ENCODE assay signal across 8 cellular contexts in the genomic region with DNA sequence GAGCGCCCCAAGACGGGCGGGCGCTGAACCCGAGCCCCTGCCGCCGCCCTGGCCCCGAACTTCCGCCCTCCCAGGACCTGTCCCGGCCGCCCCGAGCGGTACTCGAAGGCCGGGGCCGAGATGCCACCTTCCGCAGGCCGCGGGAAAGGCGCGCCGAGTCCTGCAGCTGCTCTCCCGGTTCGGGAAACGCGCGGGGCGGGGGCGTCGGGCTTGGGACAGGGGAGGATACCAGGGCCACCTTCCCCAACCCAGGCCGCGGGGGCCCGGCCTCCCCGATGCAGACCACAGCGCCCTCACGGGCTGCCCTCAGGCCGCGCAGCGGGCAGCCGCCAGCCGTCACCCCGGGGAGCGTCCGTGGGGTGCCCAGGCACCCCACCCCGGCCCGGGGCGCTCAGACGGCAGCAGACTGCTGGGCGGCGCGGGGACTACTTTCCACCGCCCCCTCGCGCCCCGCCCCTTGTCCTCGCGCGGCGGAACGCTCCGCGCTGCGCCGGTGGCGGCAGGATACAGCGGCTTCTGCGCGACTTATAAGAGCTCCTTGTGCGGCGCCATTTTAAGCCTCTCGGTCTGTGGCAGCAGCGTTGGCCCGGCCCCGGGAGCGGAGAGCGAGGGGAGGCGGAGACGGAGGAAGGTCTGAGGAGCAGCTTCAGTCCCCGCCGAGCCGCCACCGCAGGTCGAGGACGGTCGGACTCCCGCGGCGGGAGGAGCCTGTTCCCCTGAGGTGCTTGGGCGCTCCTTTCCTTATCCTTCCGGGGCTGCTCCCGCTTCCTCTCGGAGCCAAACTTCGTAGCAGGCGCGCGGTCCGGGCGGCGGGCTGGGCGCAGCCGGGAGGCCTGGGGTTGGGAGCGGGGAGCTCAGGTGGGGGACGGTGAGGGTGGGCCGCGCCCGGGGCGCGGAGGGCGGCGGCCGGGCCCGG. TPM values are rescaled to one million over a fixed set of nuclear protein-coding genes. Genes with fewer than 3 reads are reported as not detected.
DNase-seq lines count a peak whose midpoint lies in the region; ATAC-seq and TF ChIP-seq lines count a peak whose summit lies in the region.

A gene (plus strand): TSS at position 556 of the 916 bp plus-strand sequence. CDS start 24,564 bp downstream, outside the sequence.

- in situ Hi-C loops in mammary epithelial cell (cut with MboI; ENCODE audit: low sequenced_read_pairs in 2 of 2), result no loop called here

- H3K4me3 ChIP-seq in WERI-Rb-1 (ENCODE audit: low read depth, low read length) (peak within 1 kb of the TSS; percentile 96), mammary epithelial cell (replicated peaks in 1 of 3; ENCODE audit: insufficient read depth in 1 of 3, low read depth in 2 of 3, low read length in 3 of 3) (peak within 1 kb of the TSS; percentile 97 to 100 (median 100)), smooth muscle cell (peak within 1 kb of the TSS; percentile 99)

- peaks cover 23% of the 10 kb centered on the region for H4K20me1 ChIP-seq in mammary epithelial cell (ENCODE audit: insufficient read depth, low read length)
- H4K20me1 ChIP-seq in smooth muscle cell (ENCODE audit: low read depth), result peaks cover 43% of the 10 kb centered on the region

- peak within 1 kb of the TSS; percentile 93 for H2AFZ ChIP-seq in mammary epithelial cell (ENCODE audit: low read depth, low read length)
- peak within 1 kb of the TSS; percentile 82 for H2AFZ ChIP-seq in smooth muscle cell (ENCODE audit: low read depth)

- H3K27ac ChIP-seq in WERI-Rb-1 (peak within 1 kb of the TSS; percentile 98), mammary epithelial cell (ENCODE audit: insufficient read depth, low read depth, low read length) (peak within 1 kb of the TSS; percentile 89), smooth muscle cell (ENCODE audit: low read depth) (peak within 1 kb of the TSS; percentile 96)

- intact Hi-C loops in mammary epithelial cell (cut with micrococcal nuclease), result loop anchor here (1.0 to 2.0 kb wide), 4 partner anchors 40 to 479 kb away; no protein-coding TSS in a partner anchor

- 0 out of 2 replicates have a peak, but pooled peaks have one; percentile 29 for TF ChIP-seq CTCF in WERI-Rb-1 (IDR thresholded peaks at IDR 0.05; ENCODE audit: low read depth, low read length)
- peak in 1 of 2 donors; percentile 16 for TF ChIP-seq CTCF in mammary epithelial cell (conservative IDR thresholded peaks at IDR 0.05 in 1 of 2, IDR thresholded peaks at IDR 0.05 in 1 of 2; ENCODE audit: extremely low read depth in 1 of 2, insufficient read depth in 1 of 2, low read depth in 1 of 2, low read length in 2 of 2)
- TF ChIP-seq CTCF in smooth muscle cell (IDR thresholded peaks at IDR 0.05; ENCODE audit: borderline replicate concordance, insufficient read depth, poor library complexity, severe bottlenecking), result no peak

- dilution Hi-C loops in mammary epithelial cell (cut with HindIII; ENCODE audit: low sequenced_read_pairs), result no loop called here

- BruUV-seq in mammary epithelial cell (replicated peaks; lab: Mats Ljungman, UMichigan), result no TSS peak

- peak within 1 kb of the TSS; percentile 96 for H3K4me2 ChIP-seq in mammary epithelial cell (ENCODE audit: insufficient read depth, low read depth, low read length)
- peak within 1 kb of the TSS; percentile 84 for H3K4me2 ChIP-seq in smooth muscle cell

- H3K9me3 ChIP-seq in WERI-Rb-1 (ENCODE audit: severe bottlenecking) (no peaks in the 10 kb centered on the region), mammary epithelial cell (replicated peaks; ENCODE audit: insufficient read depth, low read length) (no peaks in the 10 kb centered on the region), smooth muscle cell (replicated peaks; ENCODE audit: low read depth) (no peaks in the 10 kb centered on the region)

- ATAC-seq in GM18511 (IDR thresholded peaks at IDR 0.05; ENCODE audit: unreplicated experiment) (peak; percentile 72), HG03045 (IDR thresholded peaks at IDR 0.05; ENCODE audit: unreplicated experiment) (peak; percentile 82)

- CTCF ChIA-PET in mammary epithelial cell (lab: Charles Lee; ENCODE audit: low non-redundant PET), result interaction anchor here (0.6 kb wide), 2 partner anchors 144 to 419 kb away, joined by 3 to 4 read pairs; no protein-coding TSS in a partner anchor

- 2% methylated on average over 10 of the region's 112 CpGs for WGBS in mammary epithelial cell (ENCODE audit: low coverage, missing lambda C conversion rate)
- WGBS in smooth muscle cell (ENCODE audit: low lambda C conversion rate), result 2% methylated on average over 44 of the region's 112 CpGs

- peak within 1 kb of the TSS; percentile 98 for H3K9ac ChIP-seq in mammary epithelial cell (ENCODE audit: insufficient read depth, low read length)
- peak within 1 kb of the TSS; percentile 97 for H3K9ac ChIP-seq in smooth muscle cell (ENCODE audit: low read depth)

- peak; percentile 77 for DNase-seq in 8988T
- DNase-seq in NCI-H2171 treated with DMSO at 0.1 percent for 48 hours (lab: John Stamatoyannopoulos, UW), result peak; percentile 70
- peak; percentile 91 for DNase-seq in WERI-Rb-1
- peak; percentile 93 for DNase-seq in mammary epithelial cell
- DNase-seq in iPS-NIHi11 (ENCODE audit: low spot score), result peak; percentile 85
- DNase-seq in smooth muscle cell (lab: John Stamatoyannopoulos, UW; ENCODE audit: unreplicated experiment), result peak; percentile 88

- H3F3A ChIP-seq in smooth muscle cell (ENCODE audit: low read depth), result no peaks in the 10 kb centered on the region

- H3K27me3 ChIP-seq in WERI-Rb-1 (ENCODE audit: insufficient read depth, low read depth, severe bottlenecking) (no peaks in the 10 kb centered on the region), mammary epithelial cell (ENCODE audit: insufficient read depth, low read length) (no peaks in the 10 kb centered on the region), smooth muscle cell (ENCODE audit: low read depth) (no peaks in the 10 kb centered on the region)

- peaks cover 49% of the 10 kb centered on the region for H3K79me2 ChIP-seq in mammary epithelial cell (ENCODE audit: insufficient read depth, low read length)
- peaks cover 53% of the 10 kb centered on the region for H3K79me2 ChIP-seq in smooth muscle cell (ENCODE audit: low read depth)

- peaks cover 2% of the 10 kb centered on the region for H3K36me3 ChIP-seq in WERI-Rb-1
- no peaks in the 10 kb centered on the region for H3K36me3 ChIP-seq in mammary epithelial cell (ENCODE audit: insufficient read depth, low read length)
- no peaks in the 10 kb centered on the region for H3K36me3 ChIP-seq in smooth muscle cell (ENCODE audit: low read depth)

- H3K4me1 ChIP-seq in mammary epithelial cell (ENCODE audit: insufficient read depth, low read length) (peaks cover 8% of the 10 kb centered on the region), smooth muscle cell (ENCODE audit: low read depth) (peaks cover 37% of the 10 kb centered on the region)

RNA-seq across cellular contexts. Expression of the gene that starts here (rescaled TPM):
- total RNA-seq in mammary epithelial cell (1,000 to 10,000 TPM in 1 of 2 donors, 100 to 1,000 TPM in 1; 543 to 1,542 TPM), smooth muscle cell (854 and 957 TPM in 2 replicates)
- polyA plus RNA-seq in mammary epithelial cell (562 TPM), smooth muscle cell (162 and 167 TPM in 2 replicates)
- 3,655 TPM for polyA minus RNA-seq in mammary epithelial cell

Comparison
In these comparisons a context has a peak if more than half of its experiments do, and no peak if none do; other contexts are left out.
1. Peak in every context shown above with its lines: DNase-seq, ATAC-seq, H3K4me3 ChIP-seq and H3K27ac ChIP-seq.